In the genomic region with DNA sequence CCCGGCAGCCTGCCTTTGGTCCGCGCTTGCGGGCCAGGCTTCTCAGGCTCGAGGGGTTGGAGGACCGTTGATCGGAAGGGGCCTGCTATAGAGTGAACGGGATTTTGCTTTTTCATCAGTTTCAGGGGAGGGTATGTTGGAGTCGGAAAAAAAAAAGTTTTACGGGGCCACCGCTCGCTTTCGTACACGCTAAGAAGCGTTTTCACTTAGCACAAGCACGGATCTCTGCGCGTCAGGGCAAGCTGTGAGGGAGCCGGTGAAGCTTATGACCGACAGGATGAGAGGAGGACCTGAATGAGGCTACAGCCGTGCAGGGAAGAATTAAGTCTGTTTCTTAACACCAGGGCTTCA, we compare ENCODE assay signal across 8 cellular contexts. TPM values are rescaled to one million over a fixed set of nuclear protein-coding genes. Genes with fewer than 3 reads are reported as not detected.
DNase-seq lines count a peak whose midpoint lies in the region; ATAC-seq, FAIRE-seq and TF ChIP-seq lines count a peak whose summit lies in the region.

No MANE protein-coding gene starts in this region.

- H3K9me3 Mint-ChIP-seq in CD14-positive monocyte (no peaks in the 10 kb centered on the region), progenitor cell of endocrine pancreas (ENCODE audit: low read depth) (no peaks in the 10 kb centered on the region)
- H3K9me3 Mint-ChIP-seq in activated naive CD4-positive, alpha-beta T cell treated with anti-CD3 and anti-CD28 coated beads, Interleukin-2, amount 50 U/mL, for 72 hours = no peaks in the 10 kb centered on the region

- H3K79me2 ChIP-seq in keratinocyte (ENCODE audit: control insufficient read depth, insufficient read depth, low read length) = peaks cover 60% of the 10 kb centered on the region

- FAIRE-seq in keratinocyte (lab: Jason Lieb, UNC) = no peak

- H3K9me3 ChIP-seq in HUES64 (ENCODE audit: insufficient read depth, low read depth, low read length) (no peaks in the 10 kb centered on the region), keratinocyte (ENCODE audit: control insufficient read depth, low read depth, low read length) (no peaks in the 10 kb centered on the region)

- H3K4me3 ChIP-seq in HUES64 (ENCODE audit: low read length) (peak overlapping the region; percentile 99), keratinocyte (ENCODE audit: control insufficient read depth in 2 of 3, extremely low read depth in 1 of 3, insufficient read depth in 2 of 3, low read depth in 1 of 3, low read length in 3 of 3) (peak overlapping the region; percentile 86 to 98 (median 87))

- H3K4me3 Mint-ChIP-seq in CD14-positive monocyte = peak overlapping the region in 1 of 2 donors; percentile 96
- no peak overlapping the region for H3K4me3 Mint-ChIP-seq in progenitor cell of endocrine pancreas (ENCODE audit: low read depth)

- peaks cover 10% of the 10 kb centered on the region; the same call in 1 of the 2 replicates for H3K27me3 ChIP-seq in HUES64 (ENCODE audit: insufficient read depth, low read length)
- H3K27me3 ChIP-seq in keratinocyte (ENCODE audit: control insufficient read depth, extremely low read depth, insufficient read depth, low read length) = no peaks in the 10 kb centered on the region

- H3K27ac ChIP-seq in HUES64 (ENCODE audit: low read depth, low read length) (peak overlapping the region; percentile 95), keratinocyte (ENCODE audit: control insufficient read depth, insufficient read depth, low read length) (peak overlapping the region; percentile 93)

- H3K27me3 Mint-ChIP-seq in CD14-positive monocyte (ENCODE audit: low read depth in 3 of 3) = no peaks in the 10 kb centered on the region
- H3K27me3 Mint-ChIP-seq in progenitor cell of endocrine pancreas = peaks cover 5% of the 10 kb centered on the region

- WGBS in HUES64 = under 1% methylated on average over 21 of the region's 21 CpGs

- H3K36me3 Mint-ChIP-seq in CD14-positive monocyte (peaks cover 3 to 5% of the 10 kb centered on the region in 2 donors), progenitor cell of endocrine pancreas (ENCODE audit: insufficient read depth) (no peaks in the 10 kb centered on the region)
- peaks cover 21 to 23% of the 10 kb centered on the region in 2 donors for H3K36me3 Mint-ChIP-seq in activated naive CD4-positive, alpha-beta T cell treated with anti-CD3 and anti-CD28 coated beads, Interleukin-2, amount 50 U/mL, for 72 hours

- H3K9ac ChIP-seq in HUES64 (ENCODE audit: low read depth, low read length) (peak overlapping the region; percentile 96), keratinocyte (ENCODE audit: control insufficient read depth, extremely low read depth, insufficient read depth, low read length) (peak overlapping the region; percentile 97)

- peaks cover 17% of the 10 kb centered on the region for H3K4me1 Mint-ChIP-seq in CD14-positive monocyte
- H3K4me1 Mint-ChIP-seq in progenitor cell of endocrine pancreas (ENCODE audit: low read depth) = peaks cover 10% of the 10 kb centered on the region

- H3K9me1 ChIP-seq in keratinocyte (ENCODE audit: control insufficient read depth, extremely low read depth, insufficient read depth, low read length) = peaks cover 2% of the 10 kb centered on the region

- peaks cover 2% of the 10 kb centered on the region for H4K20me1 ChIP-seq in keratinocyte (ENCODE audit: control insufficient read depth, extremely low read depth, insufficient read depth, low read length)

- H3K36me3 ChIP-seq in HUES64 (ENCODE audit: insufficient read depth, low read length) (peaks cover 6% of the 10 kb centered on the region), keratinocyte (ENCODE audit: control insufficient read depth in 2 of 2, extremely low read depth in 1 of 2, insufficient read depth in 2 of 2, low read length in 2 of 2) (peaks cover 1 to 5% of the 10 kb centered on the region in 2 experiments)

- intact Hi-C loops in CD14-positive monocyte (cut with micrococcal nuclease) = loop anchor here in 1 of 2 donors (5.0 kb wide), 1 partner anchor 287 kb away; no protein-coding TSS in a partner anchor

- H3K27ac Mint-ChIP-seq in CD14-positive monocyte (peak overlapping the region in 5 of 7 donors; percentile 91 to 96 (median 94)), progenitor cell of endocrine pancreas (no peak overlapping the region)
- H3K27ac Mint-ChIP-seq in activated naive CD4-positive, alpha-beta T cell treated with anti-CD3 and anti-CD28 coated beads, Interleukin-2, amount 50 U/mL, for 72 hours = peak overlapping the region in 1 of 2 donors; percentile 99

- H3K4me1 ChIP-seq in HUES64 (ENCODE audit: insufficient read depth, low read length) (0 out of 2 replicates have a peak, but pooled peaks cover 9% of the 10 kb centered on the region), keratinocyte (ENCODE audit: control insufficient read depth, extremely low read depth, insufficient read depth, low read length) (peaks cover 19% of the 10 kb centered on the region)

- peak overlapping the region; percentile 99 for H2AFZ ChIP-seq in keratinocyte (ENCODE audit: control insufficient read depth, low read length)

- no peak for TF ChIP-seq CTCF in CD14-positive monocyte (IDR thresholded peaks at IDR 0.05)
- TF ChIP-seq CTCF in keratinocyte (optimal IDR thresholded peaks at IDR 0.05 in 1 of 3, IDR thresholded peaks at IDR 0.05 in 1 of 3, conservative IDR thresholded peaks at IDR 0.05 in 1 of 3; ENCODE audit: extremely low read depth in 1 of 3, insufficient read depth in 2 of 3, low read length in 3 of 3) = no peak
- TF ChIP-seq CTCF in progenitor cell of endocrine pancreas (IDR thresholded peaks at IDR 0.05; ENCODE audit: unreplicated experiment) = no peak

- ATAC-seq in GM19324 (IDR thresholded peaks at IDR 0.05; ENCODE audit: low FRiP score, unreplicated experiment) = peak; percentile 3
- ATAC-seq in activated naive CD4-positive, alpha-beta T cell treated with anti-CD3 and anti-CD28 coated beads, Interleukin-2, amount 50 U/mL, for 72 hours = peak; percentile 2 to 22

- H3K4me2 ChIP-seq in keratinocyte (ENCODE audit: control insufficient read depth, extremely low read depth, insufficient read depth, low read depth, low read length) = peak overlapping the region; percentile 80

- dilution Hi-C loops in keratinocyte (cut with MboI; ENCODE audit: extremely low pct_ligation_motif_present, low sequenced_read_pairs) = no loop called here

- no peak for DNase-seq in CD14-positive monocyte (ENCODE audit: low spot score)
- no peak for DNase-seq in activated naive CD4-positive, alpha-beta T cell treated with anti-CD3 and anti-CD28 coated beads, Interleukin-2, amount 50 U/mL, for 72 hours (ENCODE audit: low spot score in 2 of 2)
- DNase-seq in keratinocyte (ENCODE audit: low read depth, low spot score) = no peak
- DNase-seq in stimulated activated naive CD4-positive, alpha-beta T cell treated with Interleukin-2 at 50 U/mL for 16 hours (lab: John Stamatoyannopoulos, UW) = peak; percentile 40
- DNase-seq in SKM-1 (lab: John Stamatoyannopoulos, UW; ENCODE audit: unreplicated experiment) = no peak
- no peak for DNase-seq in progenitor cell of endocrine pancreas (ENCODE audit: low spot score, unreplicated experiment)

RNA-seq across cellular contexts. Expression of a gene that starts 0.4 kb away (rescaled TPM):
- polyA plus RNA-seq in CD14-positive monocyte = 10 to 100 TPM; 26.6 to 34.0 TPM
- 95.6 TPM for polyA plus RNA-seq in HUES64 (2013, experiment 1 of 2)
- 96.2 TPM for polyA plus RNA-seq in HUES64 (2013, experiment 2 of 2)
- total RNA-seq in activated naive CD4-positive, alpha-beta T cell treated with anti-CD3 and anti-CD28 coated beads, Interleukin-2, amount 50 U/mL, for 72 hours = 10 to 100 TPM; 55.8 to 63.3 TPM
- polyA plus RNA-seq in keratinocyte = 21.1 to 42.8 TPM (median 31.1 TPM) in 3 replicates
- 99.1 TPM for polyA plus RNA-seq in keratinocyte (2011; ENCODE audit: low read depth)
- polyA plus RNA-seq in keratinocyte (2011; cell fraction: cytosol; rRNA removed) = 30.4 and 49.9 TPM in 2 replicates
- polyA plus RNA-seq in keratinocyte (2011; cell fraction: nucleus; rRNA removed) = 59.7 and 69.4 TPM in 2 replicates
- polyA plus RNA-seq in keratinocyte (2012; ENCODE audit: low replicate concordance) = 33.4 and 41.4 TPM in 2 replicates
- 15.1 to 37.6 TPM (median 18.3 TPM) in 3 replicates for polyA minus RNA-seq in keratinocyte
- 20.0 TPM for polyA minus RNA-seq in keratinocyte (2011; cell fraction: cytosol; rRNA and poly(A)+ RNA removed)
- 15.4 and 35.4 TPM in 2 replicates for polyA minus RNA-seq in keratinocyte (2011; cell fraction: nucleus; rRNA and poly(A)+ RNA removed)
- 60.3 and 60.4 TPM in 2 replicates for total RNA-seq in progenitor cell of endocrine pancreas

RNA-seq across cellular contexts. Expression of a gene that starts 0.6 kb away (rescaled TPM):
- polyA plus RNA-seq in CD14-positive monocyte (100 to 1,000 TPM; 116 to 125 TPM), keratinocyte (84.9 to 169 TPM (median 110 TPM) in 3 replicates)
- polyA plus RNA-seq in HUES64 (2013, experiment 1 of 2) = 29.8 TPM
- polyA plus RNA-seq in HUES64 (2013, experiment 2 of 2) = 38.1 TPM
- 100 to 1,000 TPM; 101 to 173 TPM for total RNA-seq in activated naive CD4-positive, alpha-beta T cell treated with anti-CD3 and anti-CD28 coated beads, Interleukin-2, amount 50 U/mL, for 72 hours
- 240 TPM for polyA plus RNA-seq in keratinocyte (2011; ENCODE audit: low read depth)
- polyA plus RNA-seq in keratinocyte (2011; cell fraction: cytosol; rRNA removed) = 102 and 193 TPM in 2 replicates
- 63.5 and 80.4 TPM in 2 replicates for polyA plus RNA-seq in keratinocyte (2011; cell fraction: nucleus; rRNA removed)
- polyA plus RNA-seq in keratinocyte (2012; ENCODE audit: low replicate concordance) = 99.1 and 142 TPM in 2 replicates
- 17.4 to 50.2 TPM (median 37.7 TPM) in 3 replicates for polyA minus RNA-seq in keratinocyte
- polyA minus RNA-seq in keratinocyte (2011; cell fraction: cytosol; rRNA and poly(A)+ RNA removed) = 41.6 TPM
- 6.2 and 9.4 TPM in 2 replicates for polyA minus RNA-seq in keratinocyte (2011; cell fraction: nucleus; rRNA and poly(A)+ RNA removed)
- total RNA-seq in progenitor cell of endocrine pancreas = 40.7 and 41.8 TPM in 2 replicates

RNA-seq across cellular contexts. Expression of a gene that starts 50.5 kb away (rescaled TPM):
- polyA plus RNA-seq in CD14-positive monocyte = 10 to 100 TPM; 84.0 to 98.2 TPM
- 8.8 TPM for polyA plus RNA-seq in HUES64 (2013, experiment 1 of 2)
- polyA plus RNA-seq in HUES64 (2013, experiment 2 of 2) = 8.5 TPM
- 10 to 100 TPM; 65.8 TPM for total RNA-seq in activated naive CD4-positive, alpha-beta T cell treated with anti-CD3 and anti-CD28 coated beads, Interleukin-2, amount 50 U/mL, for 72 hours
- 56.9 to 65.0 TPM (median 59.6 TPM) in 3 replicates for polyA plus RNA-seq in keratinocyte
- polyA plus RNA-seq in keratinocyte (2011; ENCODE audit: low read depth) = 17.9 TPM
- 52.0 and 75.2 TPM in 2 replicates for polyA plus RNA-seq in keratinocyte (2011; cell fraction: cytosol; rRNA removed)
- polyA plus RNA-seq in keratinocyte (2011; cell fraction: nucleus; rRNA removed) = 24.3 and 30.5 TPM in 2 replicates
- polyA plus RNA-seq in keratinocyte (2012; ENCODE audit: low replicate concordance) = 39.3 and 47.1 TPM in 2 replicates
- polyA minus RNA-seq in keratinocyte = 10.1 to 41.5 TPM (median 20.8 TPM) in 3 replicates
- 13.6 TPM for polyA minus RNA-seq in keratinocyte (2011; cell fraction: cytosol; rRNA and poly(A)+ RNA removed)
- 7.3 TPM in 2 replicates for polyA minus RNA-seq in keratinocyte (2011; cell fraction: nucleus; rRNA and poly(A)+ RNA removed)
- 36.6 and 37.4 TPM in 2 replicates for total RNA-seq in progenitor cell of endocrine pancreas
